Comparison of ENCODE assay signal across 17 cellular contexts in the genomic region with DNA sequence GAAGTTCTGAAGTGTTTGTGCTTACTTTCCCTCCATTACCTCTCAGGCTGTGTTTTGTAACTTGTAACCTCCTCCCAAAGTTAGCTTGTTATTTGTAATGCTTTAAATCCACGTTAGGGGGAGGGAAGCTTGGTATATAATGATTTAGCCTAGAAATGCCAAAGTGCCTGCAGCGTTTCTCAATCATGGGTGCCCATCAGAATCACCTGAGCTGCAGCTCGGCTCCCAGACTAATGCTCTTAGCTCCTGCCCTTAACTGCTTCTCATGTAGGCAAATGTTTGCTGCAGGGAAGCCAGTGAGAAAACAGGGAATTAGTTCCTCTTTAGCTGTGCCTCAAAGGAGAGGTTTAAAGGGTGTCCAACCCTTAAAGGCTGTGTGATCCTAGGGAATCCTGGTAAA.
"Had no signal": no experiment of that assay in that cellular context is flagged by ENCODE, and none has a peak within 500 bp of the region (broad histone marks: within the 10 kb centered on the region; RNA-seq: fewer than 3 reads in every experiment).

No MANE protein-coding gene starts in this region.

- H3K36me3 ChIP-seq: MG63 had no signal

- H3K27ac ChIP-seq: RWPE1 had no signal

- FAIRE-seq: RCC 7860 had no signal

- DNase-seq: KBM-7, MG63, NCI-H1092 treated with DMSO at 0.1 percent for 48 hours, NCI-H1436, NCI-H187, NCI-H2029, NCI-H2081 treated with DMSO at 0.1 percent for 48 hours, NCI-H2171 treated with DMSO at 0.1 percent for 48 hours, NCI-H345, NCI-H446 treated with DMSO at 0.1 percent for 48 hours, NCI-H524, NCI-H526 treated with DMSO at 0.1 percent for 48 hours, NCI-H774, SHP77 had no signal

- H3K4me3 ChIP-seq: MG63 had no signal

- ATAC-seq: SK-N-SH treated with all-trans-retinoic acid at 6 μM for 48 hours had no signal

- H3K9me3 ChIP-seq: MG63 had no signal

- H3K27me3 ChIP-seq: MG63 had no signal
